ENCODE assay signal across 10 cellular contexts in genomic region chr10:24238527-24239247, GRCh38. TPM values are rescaled to one million over a fixed set of nuclear protein-coding genes. Genes with fewer than 3 reads are reported as not detected.
DNase-seq lines count a peak whose midpoint lies in the region; ATAC-seq and TF ChIP-seq lines count a peak whose summit lies in the region.
"Had no signal": no experiment of that assay in that cellular context is flagged by ENCODE, and none has a peak within 500 bp of the region (broad histone marks: within the 10 kb centered on the region; RNA-seq: fewer than 3 reads in every experiment).

No MANE protein-coding gene starts in this region.

- peak in 1 of 4 donors; percentile 30 for TF ChIP-seq POLR2A in esophagus squamous epithelium (IDR thresholded peaks at IDR 0.05)

- H3K4me3 Mint-ChIP-seq in Caco-2 (ENCODE audit: unreplicated experiment), result peak overlapping the region; percentile 89
- no peak overlapping the region for H3K4me3 Mint-ChIP-seq in activated naive CD8-positive, alpha-beta T cell treated with anti-CD3 and anti-CD28 coated beads, Interleukin-2, amount 50 U/mL, for 24 hours

- H3K27ac ChIP-seq in esophagus squamous epithelium, result peak overlapping the region; percentile 50 to 89 (median 81)
- H3K27ac ChIP-seq in parathyroid adenoma, result peak overlapping the region; percentile 73

- H3K4me1 Mint-ChIP-seq in Caco-2 (ENCODE audit: low read depth, unreplicated experiment), result peaks cover 74% of the 10 kb centered on the region
- no peaks in the 10 kb centered on the region for H3K4me1 Mint-ChIP-seq in activated naive CD8-positive, alpha-beta T cell treated with anti-CD3 and anti-CD28 coated beads, Interleukin-2, amount 50 U/mL, for 24 hours

- peaks cover 8% of the 10 kb centered on the region for H3K79me2 ChIP-seq in parathyroid adenoma

- no peak overlapping the region for H3K9ac ChIP-seq in parathyroid adenoma

- 23 to 33% methylated on average over 13 of the region's 13 CpGs for WGBS in esophagus squamous epithelium, 2 donors

- no peak for ATAC-seq in activated naive CD8-positive, alpha-beta T cell treated with anti-CD3 and anti-CD28 coated beads, Interleukin-2, amount 50 U/mL, for 24 hours

- H3K27me3 Mint-ChIP-seq in Caco-2 (ENCODE audit: insufficient read depth, unreplicated experiment), result no peaks in the 10 kb centered on the region
- peaks cover 30% of the 10 kb centered on the region for H3K27me3 Mint-ChIP-seq in activated naive CD8-positive, alpha-beta T cell treated with anti-CD3 and anti-CD28 coated beads, Interleukin-2, amount 50 U/mL, for 24 hours

- peak; percentile 87 to 88 for DNase-seq in Caco-2
- peak; percentile 70 to 81 for DNase-seq in NCI-H526 (lab: John Stamatoyannopoulos, UW)
- DNase-seq in esophagus squamous epithelium (lab: John Stamatoyannopoulos, UW), result no peak
- DNase-seq in activated naive CD8-positive, alpha-beta T cell treated with anti-CD3 and anti-CD28 coated beads, Interleukin-2, amount 50 U/mL, for 24 hours, result no peak
- DNase-seq in posterior vena cava (ENCODE audit: low spot score), result no peak
- no peak for DNase-seq in SIG-M5 (lab: John Stamatoyannopoulos, UW)
- no peak for DNase-seq in NCI-H226
- DNase-seq: activated CD4-positive, alpha-beta T cell treated with anti-CD3 and anti-CD28 coated beads for 48 hours; activated naive CD4-positive, alpha-beta T cell had no signal

- intact Hi-C loops in Caco-2 (cut with micrococcal nuclease; ENCODE audit: unreplicated experiment) (loop anchor here (1.0 to 2.0 kb wide), 5 partner anchors 13 to 80 kb away; partner anchors contain the start of gene KIAA1217), esophagus squamous epithelium (cut with DNase I) (no loop called here), posterior vena cava (cut with DNase I) (no loop called here)

- H3K36me3 Mint-ChIP-seq in Caco-2 (ENCODE audit: insufficient read depth, unreplicated experiment), result peaks cover 24% of the 10 kb centered on the region
- no peaks in the 10 kb centered on the region for H3K36me3 Mint-ChIP-seq in activated naive CD8-positive, alpha-beta T cell treated with anti-CD3 and anti-CD28 coated beads, Interleukin-2, amount 50 U/mL, for 24 hours (ENCODE audit: low read depth)

- CTCF ChIA-PET in Caco-2 (lab: Charles Lee), result interaction anchor here (0.7 to 1.8 kb wide), 4 partner anchors 11 to 145 kb away, joined by 3 to 5 read pairs (median 4); no protein-coding TSS in a partner anchor

- H3K36me3 ChIP-seq in Caco-2 (ENCODE audit: control insufficient read depth, insufficient read depth, low read length) (no peaks in the 10 kb centered on the region), esophagus squamous epithelium (no peaks in the 10 kb centered on the region), parathyroid adenoma (ENCODE audit: control insufficient read depth, insufficient read depth, low read length) (no peaks in the 10 kb centered on the region)

- peak overlapping the region; percentile 36 for H2AFZ ChIP-seq in parathyroid adenoma

- no peaks in the 10 kb centered on the region for H3K27me3 ChIP-seq in Caco-2 (replicated peaks; ENCODE audit: control insufficient read depth, insufficient read depth, low read length)
- H3K27me3 ChIP-seq in esophagus squamous epithelium, result no peaks in the 10 kb centered on the region
- no peaks in the 10 kb centered on the region for H3K27me3 ChIP-seq in parathyroid adenoma (ENCODE audit: control insufficient read depth, insufficient read depth, low read length)

- POLR2A ChIA-PET in Caco-2 (lab: Charles Lee), result interaction anchor here (0.6 to 1.2 kb wide), 3 partner anchors 12 to 37 kb away, joined by 3 to 4 read pairs (median 3); no protein-coding TSS in a partner anchor

- peak overlapping the region; percentile 66 for H3K4me2 ChIP-seq in parathyroid adenoma (ENCODE audit: low read length)

- no peak for TF ChIP-seq CTCF in Caco-2 (IDR thresholded peaks at IDR 0.05; ENCODE audit: insufficient read depth in 1 of 2, low read depth in 1 of 2, low read length in 1 of 2, severe bottlenecking in 1 of 2, unreplicated experiment in 1 of 2)
- TF ChIP-seq CTCF in esophagus squamous epithelium (IDR thresholded peaks at IDR 0.05), result no peak
- TF ChIP-seq CTCF in parathyroid adenoma (IDR thresholded peaks at IDR 0.05), result no peak

- peak overlapping the region; percentile 97 for H3K27ac Mint-ChIP-seq in Caco-2 (ENCODE audit: unreplicated experiment)
- H3K27ac Mint-ChIP-seq in activated naive CD8-positive, alpha-beta T cell treated with anti-CD3 and anti-CD28 coated beads, Interleukin-2, amount 50 U/mL, for 24 hours, result no peak overlapping the region

- peaks cover 44% of the 10 kb centered on the region for H3K4me1 ChIP-seq in Caco-2
- H3K4me1 ChIP-seq in esophagus squamous epithelium, result peaks cover 0 to 83% (median 9%) of the 10 kb centered on the region in 3 donors
- H3K4me1 ChIP-seq in parathyroid adenoma, result peaks cover 42% of the 10 kb centered on the region

- H3K9me3 Mint-ChIP-seq in Caco-2 (ENCODE audit: unreplicated experiment), result no peaks in the 10 kb centered on the region
- no peaks in the 10 kb centered on the region for H3K9me3 Mint-ChIP-seq in activated naive CD8-positive, alpha-beta T cell treated with anti-CD3 and anti-CD28 coated beads, Interleukin-2, amount 50 U/mL, for 24 hours

- BruUV-seq in Caco-2 (replicated peaks; lab: Mats Ljungman, UMichigan), result no TSS peak

- no peaks in the 10 kb centered on the region for H3K9me3 ChIP-seq in Caco-2
- no peaks in the 10 kb centered on the region for H3K9me3 ChIP-seq in esophagus squamous epithelium
- no peaks in the 10 kb centered on the region for H3K9me3 ChIP-seq in parathyroid adenoma (ENCODE audit: control insufficient read depth, low read length)

- peak overlapping the region; percentile 35 for H3K4me3 ChIP-seq in Caco-2 (ENCODE audit: low read depth, low read length)
- H3K4me3 ChIP-seq in esophagus squamous epithelium, result peak overlapping the region; percentile 27 to 55 (median 42)
- peak overlapping the region; percentile 45 for H3K4me3 ChIP-seq in parathyroid adenoma (ENCODE audit: low read depth, low read length)

RNA-seq across cellular contexts. Expression of gene KIAA1217, which starts 29.7 kb away (rescaled TPM):
- total RNA-seq in Caco-2 (2022) (166 and 171 TPM in 2 replicates), esophagus squamous epithelium (10 to 100 TPM; 56.2 to 67.6 (median 66.2) TPM), posterior vena cava (10 to 100 TPM; 11.8 to 20.3 TPM)

Comparison
In these comparisons a context has a peak if more than half of its experiments do, and no peak if none do; other contexts are left out.
1. DNase-seq: peak in Caco-2 (2 of 2) and NCI-H526 (2 of 2); none in esophagus squamous epithelium (single experiment), activated naive CD8-positive, alpha-beta T cell treated with anti-CD3 and anti-CD28 coated beads, Interleukin-2, amount 50 U/mL, for 24 hours (single experiment), posterior vena cava (single experiment), SIG-M5 (single experiment) and NCI-H226 (single experiment).
2. Peak in every context shown above with its lines, with median percentiles within 50 percentile points of each other: H3K4me3 ChIP-seq.